In genomic region chr1:203426870-203427269, GRCh38 we compare ENCODE assay signal across 16 cellular contexts. TPM values are rescaled to one million over a fixed set of nuclear protein-coding genes. Genes with fewer than 3 reads are reported as not detected.
"Had no signal": no experiment of that assay in that cellular context is flagged by ENCODE, and none has a peak within 500 bp of the region (broad histone marks: within the 10 kb centered on the region; RNA-seq: fewer than 3 reads in every experiment).

No MANE protein-coding gene starts in this region.

- H3K27ac ChIP-seq: brain microvascular endothelial cell, foreskin keratinocyte, pancreas had no signal

- H3K4me1 Mint-ChIP-seq: activated CD4-positive, alpha-beta T cell treated with anti-CD3 and anti-CD28 coated beads, Interleukin-2, amount 10 ng/mL, durations not matched to agents 7 days and 5 days; activated naive CD8-positive, alpha-beta T cell treated with anti-CD3 and anti-CD28 coated beads, Interleukin-2, amount 10 ng/mL, durations not matched to agents 7 days and 5 days had no signal

- H3K4me3 Mint-ChIP-seq: activated CD4-positive, alpha-beta T cell treated with anti-CD3 and anti-CD28 coated beads, Interleukin-2, amount 10 ng/mL, durations not matched to agents 7 days and 5 days; activated naive CD8-positive, alpha-beta T cell treated with anti-CD3 and anti-CD28 coated beads, Interleukin-2, amount 10 ng/mL, durations not matched to agents 7 days and 5 days; activated T-helper 1 cell treated with anti-CD3 and anti-CD28 coated beads, Interleukin-12 subunit alpha, Interleukin-12 subunit beta, Interleukin-2, Interleukin-4 antibody, amounts not matched to agents 30 ng/mL and 10 ng/mL and 1 ng/mL, durations not matched to agents 14 hours and 24 hours and 36 hours; effector memory CD8-positive, alpha-beta T cell; neural crest cell; T-helper 2 cell treated with Interferon-gamma antibody and Interleukin-4, amounts not matched to agents 5 μg/mL and 100 μg/mL, for 36 hours had no signal

- H3K9me3 ChIP-seq: pancreas, sigmoid colon had no signal

- H3K36me3 Mint-ChIP-seq: activated naive CD8-positive, alpha-beta T cell treated with anti-CD3 and anti-CD28 coated beads, Interleukin-2, amount 10 ng/mL, durations not matched to agents 7 days and 5 days had no signal

- H3K4me3 ChIP-seq: pancreas, sigmoid colon had no signal

- H3K27me3 ChIP-seq: pancreas, sigmoid colon had no signal

- H3K36me3 ChIP-seq: brain microvascular endothelial cell, pancreas, sigmoid colon had no signal

- H3K27ac Mint-ChIP-seq: activated CD4-positive, alpha-beta T cell treated with anti-CD3 and anti-CD28 coated beads, Interleukin-2, amount 10 ng/mL, durations not matched to agents 7 days and 5 days; activated naive CD8-positive, alpha-beta T cell treated with anti-CD3 and anti-CD28 coated beads, Interleukin-2, amount 10 ng/mL, durations not matched to agents 7 days and 5 days; activated T-helper 1 cell treated with anti-CD3 and anti-CD28 coated beads, Interleukin-12 subunit alpha, Interleukin-12 subunit beta, Interleukin-2, Interleukin-4 antibody, amounts not matched to agents 30 ng/mL and 10 ng/mL and 1 ng/mL, durations not matched to agents 14 hours and 24 hours and 36 hours; effector memory CD8-positive, alpha-beta T cell; T-helper 2 cell treated with Interferon-gamma antibody and Interleukin-4, amounts not matched to agents 5 μg/mL and 100 μg/mL, for 36 hours had no signal

- FAIRE-seq: pancreas, urothelium cell line had no signal

- DNase-seq: activated CD4-positive, alpha-beta T cell treated with anti-CD3 and anti-CD28 coated beads, Interleukin-2, amount 10 ng/mL, durations not matched to agents 7 days and 5 days; activated CD8-positive, alpha-beta memory T cell treated with anti-CD3 and anti-CD28 coated beads, Interleukin-2, amount 50 U/mL, for 48 hours; activated naive CD8-positive, alpha-beta T cell treated with anti-CD3 and anti-CD28 coated beads, Interleukin-2, amount 10 ng/mL, durations not matched to agents 7 days and 5 days; anterior cingulate cortex; brain microvascular endothelial cell; effector memory CD8-positive, alpha-beta T cell; foreskin keratinocyte; glutamatergic neuron; mesendoderm; pancreas; sigmoid colon; stimulated activated CD4-positive, alpha-beta T cell treated with anti-CD3 and anti-CD28 coated beads, Interleukin-2, amount 100 ng/mL, for 24 hours had no signal

- H3K4me1 ChIP-seq: foreskin keratinocyte, pancreas had no signal

- H3K9me3 Mint-ChIP-seq: activated CD4-positive, alpha-beta T cell treated with anti-CD3 and anti-CD28 coated beads, Interleukin-2, amount 10 ng/mL, durations not matched to agents 7 days and 5 days; activated naive CD8-positive, alpha-beta T cell treated with anti-CD3 and anti-CD28 coated beads, Interleukin-2, amount 10 ng/mL, durations not matched to agents 7 days and 5 days; activated T-helper 1 cell treated with anti-CD3 and anti-CD28 coated beads, Interleukin-12 subunit alpha, Interleukin-12 subunit beta, Interleukin-2, Interleukin-4 antibody, amounts not matched to agents 30 ng/mL and 10 ng/mL and 1 ng/mL, durations not matched to agents 14 hours and 24 hours and 36 hours; effector memory CD8-positive, alpha-beta T cell; neural crest cell; T-helper 2 cell treated with Interferon-gamma antibody and Interleukin-4, amounts not matched to agents 5 μg/mL and 100 μg/mL, for 36 hours had no signal

RNA-seq across cellular contexts. Expression of gene PRELP, which starts 48.7 kb away (rescaled TPM):
- total RNA-seq: activated CD4-positive, alpha-beta T cell treated with anti-CD3 and anti-CD28 coated beads, Interleukin-2, amount 10 ng/mL, durations not matched to agents 7 days and 5 days; activated naive CD8-positive, alpha-beta T cell treated with anti-CD3 and anti-CD28 coated beads, Interleukin-2, amount 10 ng/mL, durations not matched to agents 7 days and 5 days; activated T-helper 1 cell treated with anti-CD3 and anti-CD28 coated beads, Interleukin-12 subunit alpha, Interleukin-12 subunit beta, Interleukin-2, Interleukin-4 antibody, amounts not matched to agents 30 ng/mL and 10 ng/mL and 1 ng/mL, durations not matched to agents 14 hours and 24 hours and 36 hours had no signal
